1 cellular context compared by ENCODE assay signal in the genomic region with DNA sequence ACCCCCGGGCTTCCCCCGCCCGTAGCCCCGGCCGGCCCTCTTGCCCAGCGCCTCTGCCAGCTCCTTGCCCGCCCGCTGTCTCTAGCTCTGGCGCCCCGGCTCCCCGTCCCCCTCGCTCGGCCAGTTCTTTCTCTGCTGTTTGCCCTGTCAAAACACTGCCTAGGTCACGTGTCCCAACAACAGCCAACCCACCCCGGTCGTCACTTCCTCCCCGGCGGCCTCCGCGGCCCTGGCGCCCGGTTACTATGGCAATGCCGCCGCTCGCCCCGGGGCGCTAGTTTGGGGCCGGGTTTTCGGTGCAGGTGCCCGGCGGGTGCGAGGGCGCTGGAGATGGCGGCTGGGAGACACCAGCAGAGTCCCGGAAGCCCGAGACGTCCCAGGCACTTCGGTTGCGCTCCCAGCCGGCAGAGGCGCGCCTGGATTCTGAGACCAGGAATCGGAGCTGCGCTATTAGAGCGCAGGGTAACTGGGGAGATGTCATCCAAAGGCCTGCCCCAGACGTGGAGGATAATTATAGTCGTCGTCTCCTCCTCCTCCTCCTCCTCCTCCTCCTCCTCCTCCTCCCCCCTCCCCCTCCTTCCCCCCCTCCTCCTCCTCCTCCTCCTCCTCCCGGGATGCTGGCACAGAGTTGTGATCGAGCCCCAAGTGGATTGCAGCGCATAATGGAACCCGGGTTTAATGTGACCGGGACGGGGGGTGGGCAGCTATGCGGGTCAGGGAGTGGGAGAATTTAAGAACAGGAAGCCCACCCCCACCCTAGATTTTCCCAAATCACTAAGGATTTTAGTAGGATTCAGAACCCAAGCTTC.
TF ChIP-seq lines count a peak whose summit lies in the region.

A gene with protein sequence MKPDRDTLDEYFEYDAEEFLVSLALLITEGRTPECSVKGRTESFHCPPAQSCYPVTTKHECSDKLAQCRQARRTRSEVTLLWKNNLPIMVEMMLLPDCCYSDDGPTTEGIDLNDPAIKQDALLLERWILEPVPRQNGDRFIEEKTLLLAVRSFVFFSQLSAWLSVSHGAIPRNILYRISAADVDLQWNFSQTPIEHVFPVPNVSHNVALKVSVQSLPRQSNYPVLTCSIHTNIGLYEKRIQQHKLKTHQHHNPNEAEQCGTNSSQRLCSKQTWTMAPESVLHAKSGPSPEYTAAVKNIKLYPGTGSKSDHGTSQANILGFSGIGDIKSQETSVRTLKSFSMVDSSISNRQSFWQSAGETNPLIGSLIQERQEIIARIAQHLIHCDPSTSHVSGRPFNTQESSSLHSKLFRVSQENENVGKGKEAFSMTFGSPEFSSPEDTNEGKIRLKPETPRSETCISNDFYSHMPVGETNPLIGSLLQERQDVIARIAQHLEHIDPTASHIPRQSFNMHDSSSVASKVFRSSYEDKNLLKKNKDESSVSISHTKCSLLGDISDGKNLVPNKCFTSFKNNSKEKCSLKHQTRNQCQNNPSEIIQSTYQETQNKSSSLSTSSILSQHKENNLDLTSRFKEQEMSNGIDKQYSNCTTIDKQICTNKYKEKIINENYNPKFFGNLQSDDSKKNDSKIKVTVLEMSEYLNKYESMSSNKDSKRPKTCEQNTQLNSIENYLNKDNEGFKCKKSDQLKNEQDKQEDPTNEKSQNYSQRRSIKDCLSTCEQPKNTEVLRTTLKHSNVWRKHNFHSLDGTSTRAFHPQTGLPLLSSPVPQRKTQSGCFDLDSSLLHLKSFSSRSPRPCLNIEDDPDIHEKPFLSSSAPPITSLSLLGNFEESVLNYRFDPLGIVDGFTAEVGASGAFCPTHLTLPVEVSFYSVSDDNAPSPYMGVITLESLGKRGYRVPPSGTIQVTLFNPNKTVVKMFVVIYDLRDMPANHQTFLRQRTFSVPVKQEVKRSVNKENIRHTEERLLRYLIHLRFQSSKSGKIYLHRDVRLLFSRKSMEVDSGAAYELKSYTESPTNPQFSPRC (minus strand): TSS at position 157 of the 809 bp plus-strand sequence. CDS start 1,367 bp downstream, outside the sequence.

TF ChIP-seq in SK-N-SH, 30 proteins besides CTCF, POLR2A, EP300 and RAD21 (continued from another document):
- peak; percentile 85 for TF ChIP-seq RFX5 (IDR thresholded peaks at IDR 0.05; ENCODE audit: low read length)
- TF ChIP-seq NRF1 (IDR thresholded peaks at IDR 0.05; ENCODE audit: low read depth, low read length): no peak
- TF ChIP-seq TCF12 (IDR thresholded peaks at IDR 0.05): no peak
- no peak for TF ChIP-seq JUND (IDR thresholded peaks at IDR 0.05)
- no peak for TF ChIP-seq RXRA (IDR thresholded peaks at IDR 0.05; ENCODE audit: borderline replicate concordance, low read depth)
- TF ChIP-seq GATA2 (CRISPR knock-in tag; IDR thresholded peaks at IDR 0.05): no peak
- TF ChIP-seq RCOR1 (IDR thresholded peaks at IDR 0.05; ENCODE audit: low read length): no peak
- TF ChIP-seq YY1 (IDR thresholded peaks at IDR 0.05; ENCODE audit: low read depth): no peak
- peak; percentile 63; the same call in 1 of the 2 replicates for TF ChIP-seq TAF1 (IDR thresholded peaks at IDR 0.05; ENCODE audit: borderline replicate concordance, low read depth, low read length)
- TF ChIP-seq POLR2AphosphoS5 (IDR thresholded peaks at IDR 0.05; ENCODE audit: low read depth, low read length): no peak
- TF ChIP-seq SMC3 (IDR thresholded peaks at IDR 0.05; ENCODE audit: low read depth, low read length): no peak
- TF ChIP-seq NFIC (IDR thresholded peaks at IDR 0.05; ENCODE audit: borderline replicate concordance): no peak
- TF ChIP-seq ELF1 (IDR thresholded peaks at IDR 0.05): no peak
- TF ChIP-seq MXI1 (IDR thresholded peaks at IDR 0.05; ENCODE audit: low read depth, low read length): peak; percentile 97
- TF ChIP-seq, protein P1, sequence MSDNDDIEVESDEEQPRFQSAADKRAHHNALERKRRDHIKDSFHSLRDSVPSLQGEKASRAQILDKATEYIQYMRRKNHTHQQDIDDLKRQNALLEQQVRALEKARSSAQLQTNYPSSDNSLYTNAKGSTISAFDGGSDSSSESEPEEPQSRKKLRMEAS (IDR thresholded peaks at IDR 0.05; ENCODE audit: low read depth): peak; percentile 85; the same call in 1 of the 2 replicates
- TF ChIP-seq TEAD4 (IDR thresholded peaks at IDR 0.05; ENCODE audit: borderline replicate concordance, insufficient read depth): no peak
- TF ChIP-seq, protein P2, sequence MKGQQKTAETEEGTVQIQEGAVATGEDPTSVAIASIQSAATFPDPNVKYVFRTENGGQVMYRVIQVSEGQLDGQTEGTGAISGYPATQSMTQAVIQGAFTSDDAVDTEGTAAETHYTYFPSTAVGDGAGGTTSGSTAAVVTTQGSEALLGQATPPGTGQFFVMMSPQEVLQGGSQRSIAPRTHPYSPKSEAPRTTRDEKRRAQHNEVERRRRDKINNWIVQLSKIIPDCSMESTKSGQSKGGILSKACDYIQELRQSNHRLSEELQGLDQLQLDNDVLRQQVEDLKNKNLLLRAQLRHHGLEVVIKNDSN (IDR thresholded peaks at IDR 0.05; ENCODE audit: borderline replicate concordance, low read depth): peak; percentile 97
- TF ChIP-seq, protein P3, sequence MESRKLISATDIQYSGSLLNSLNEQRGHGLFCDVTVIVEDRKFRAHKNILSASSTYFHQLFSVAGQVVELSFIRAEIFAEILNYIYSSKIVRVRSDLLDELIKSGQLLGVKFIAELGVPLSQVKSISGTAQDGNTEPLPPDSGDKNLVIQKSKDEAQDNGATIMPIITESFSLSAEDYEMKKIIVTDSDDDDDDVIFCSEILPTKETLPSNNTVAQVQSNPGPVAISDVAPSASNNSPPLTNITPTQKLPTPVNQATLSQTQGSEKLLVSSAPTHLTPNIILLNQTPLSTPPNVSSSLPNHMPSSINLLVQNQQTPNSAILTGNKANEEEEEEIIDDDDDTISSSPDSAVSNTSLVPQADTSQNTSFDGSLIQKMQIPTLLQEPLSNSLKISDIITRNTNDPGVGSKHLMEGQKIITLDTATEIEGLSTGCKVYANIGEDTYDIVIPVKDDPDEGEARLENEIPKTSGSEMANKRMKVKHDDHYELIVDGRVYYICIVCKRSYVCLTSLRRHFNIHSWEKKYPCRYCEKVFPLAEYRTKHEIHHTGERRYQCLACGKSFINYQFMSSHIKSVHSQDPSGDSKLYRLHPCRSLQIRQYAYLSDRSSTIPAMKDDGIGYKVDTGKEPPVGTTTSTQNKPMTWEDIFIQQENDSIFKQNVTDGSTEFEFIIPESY (IDR thresholded peaks at IDR 0.05; ENCODE audit: borderline replicate concordance, low read depth): no peak
- TF ChIP-seq, protein P4, sequence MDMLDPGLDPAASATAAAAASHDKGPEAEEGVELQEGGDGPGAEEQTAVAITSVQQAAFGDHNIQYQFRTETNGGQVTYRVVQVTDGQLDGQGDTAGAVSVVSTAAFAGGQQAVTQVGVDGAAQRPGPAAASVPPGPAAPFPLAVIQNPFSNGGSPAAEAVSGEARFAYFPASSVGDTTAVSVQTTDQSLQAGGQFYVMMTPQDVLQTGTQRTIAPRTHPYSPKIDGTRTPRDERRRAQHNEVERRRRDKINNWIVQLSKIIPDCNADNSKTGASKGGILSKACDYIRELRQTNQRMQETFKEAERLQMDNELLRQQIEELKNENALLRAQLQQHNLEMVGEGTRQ (IDR thresholded peaks at IDR 0.05; ENCODE audit: borderline replicate concordance, low read depth, low read length): peak; percentile 78
- TF ChIP-seq FOXJ3 (CRISPR knock-in tag; IDR thresholded peaks at IDR 0.05): no peak
- no peak for TF ChIP-seq EZH2phosphoT487 (IDR thresholded peaks at IDR 0.05; ENCODE audit: borderline replicate concordance, low read depth)
- TF ChIP-seq MEF2A (IDR thresholded peaks at IDR 0.05; ENCODE audit: borderline replicate concordance, low read depth): no peak
